In the genomic region with DNA sequence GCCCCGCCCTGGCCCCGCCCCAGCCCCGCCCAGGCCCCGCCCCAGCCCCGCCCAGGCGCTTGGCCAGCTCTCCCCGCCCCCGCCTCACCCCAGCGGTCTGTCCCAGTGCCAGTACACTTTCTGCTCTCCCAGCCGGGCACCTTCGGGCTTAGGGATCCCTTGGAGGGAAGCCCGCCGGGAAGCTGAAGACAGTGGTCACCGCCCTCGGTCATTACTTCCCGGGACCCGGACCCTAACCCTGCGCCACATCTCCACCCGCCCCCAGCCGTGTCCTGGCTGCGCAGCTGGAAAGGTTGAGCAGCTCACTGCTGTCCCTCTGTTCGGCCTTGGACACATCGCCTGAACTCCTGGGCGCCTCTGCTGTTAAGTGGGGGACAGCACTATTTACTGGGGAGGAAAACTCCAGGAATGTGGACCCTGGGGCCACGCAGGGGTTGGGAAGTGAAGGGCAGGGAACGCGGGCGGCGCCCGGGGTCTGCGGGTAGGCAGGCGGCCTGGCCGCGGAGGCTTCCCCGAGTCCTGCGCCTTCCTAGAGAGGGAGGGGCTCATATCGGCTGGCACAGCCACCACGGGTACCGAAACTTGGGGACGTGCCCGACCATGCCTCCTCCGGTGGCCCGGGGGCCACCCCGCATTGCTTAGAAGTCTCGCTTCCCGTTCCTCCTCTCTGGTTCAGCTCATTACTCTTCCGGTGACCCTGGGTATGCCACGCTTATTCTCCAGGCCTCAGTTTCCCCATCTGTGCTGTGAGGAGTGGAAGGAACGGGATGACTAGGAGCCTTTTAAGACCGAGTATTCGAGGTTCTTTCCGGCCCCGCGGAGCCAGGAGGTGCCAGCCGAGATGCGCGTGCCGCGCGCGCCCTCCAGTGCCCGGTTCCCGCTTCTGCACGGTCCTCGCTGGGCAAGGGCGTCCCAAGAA, we compare ENCODE assay signal across 1 cellular context.
TF ChIP-seq lines count a peak whose summit lies in the region.

No MANE protein-coding gene starts in this region.

TF ChIP-seq in GM12878, 131 proteins besides CTCF, POLR2A, EP300 and RAD21 (continued from another document):
- TF ChIP-seq, protein P1, sequence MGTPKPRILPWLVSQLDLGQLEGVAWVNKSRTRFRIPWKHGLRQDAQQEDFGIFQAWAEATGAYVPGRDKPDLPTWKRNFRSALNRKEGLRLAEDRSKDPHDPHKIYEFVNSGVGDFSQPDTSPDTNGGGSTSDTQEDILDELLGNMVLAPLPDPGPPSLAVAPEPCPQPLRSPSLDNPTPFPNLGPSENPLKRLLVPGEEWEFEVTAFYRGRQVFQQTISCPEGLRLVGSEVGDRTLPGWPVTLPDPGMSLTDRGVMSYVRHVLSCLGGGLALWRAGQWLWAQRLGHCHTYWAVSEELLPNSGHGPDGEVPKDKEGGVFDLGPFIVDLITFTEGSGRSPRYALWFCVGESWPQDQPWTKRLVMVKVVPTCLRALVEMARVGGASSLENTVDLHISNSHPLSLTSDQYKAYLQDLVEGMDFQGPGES (IDR thresholded peaks at IDR 0.05), result peak; percentile 28; the same call in 1 of the 2 replicates
- TF ChIP-seq, protein P2, sequence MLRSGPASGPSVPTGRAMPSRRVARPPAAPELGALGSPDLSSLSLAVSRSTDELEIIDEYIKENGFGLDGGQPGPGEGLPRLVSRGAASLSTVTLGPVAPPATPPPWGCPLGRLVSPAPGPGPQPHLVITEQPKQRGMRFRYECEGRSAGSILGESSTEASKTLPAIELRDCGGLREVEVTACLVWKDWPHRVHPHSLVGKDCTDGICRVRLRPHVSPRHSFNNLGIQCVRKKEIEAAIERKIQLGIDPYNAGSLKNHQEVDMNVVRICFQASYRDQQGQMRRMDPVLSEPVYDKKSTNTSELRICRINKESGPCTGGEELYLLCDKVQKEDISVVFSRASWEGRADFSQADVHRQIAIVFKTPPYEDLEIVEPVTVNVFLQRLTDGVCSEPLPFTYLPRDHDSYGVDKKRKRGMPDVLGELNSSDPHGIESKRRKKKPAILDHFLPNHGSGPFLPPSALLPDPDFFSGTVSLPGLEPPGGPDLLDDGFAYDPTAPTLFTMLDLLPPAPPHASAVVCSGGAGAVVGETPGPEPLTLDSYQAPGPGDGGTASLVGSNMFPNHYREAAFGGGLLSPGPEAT (IDR thresholded peaks at IDR 0.05; ENCODE audit: low read depth), result 0 out of 2 replicates have a peak, but pooled peaks have one; percentile 42
- TF ChIP-seq IRF4 (IDR thresholded peaks at IDR 0.05; ENCODE audit: low read depth, low read length), result no peak; the same call in 1 of the 2 replicates
